ENCODE assay signal across 1 cellular context in genomic region chr16:67109407-67110135, GRCh38.
TF ChIP-seq lines count a peak whose summit lies in the region.

Gene PHAF1 (plus strand): TSS chr16:67109941. CDS start chr16:67110176, 235 bp downstream.

TF ChIP-seq in HEK293, 187 proteins besides CTCF, POLR2A, EP300 and RAD21 (continued from another document):
- no peak for TF ChIP-seq PRDM10 (tag by site-specific recombination; IDR thresholded peaks at IDR 0.05)
- TF ChIP-seq GFI1B (tag by site-specific recombination; IDR thresholded peaks at IDR 0.05): no peak
- no peak for TF ChIP-seq ZNF292 (tag by site-specific recombination; IDR thresholded peaks at IDR 0.05; ENCODE audit: borderline replicate concordance, low read depth)
- TF ChIP-seq ZNF501 (tag by site-specific recombination; IDR thresholded peaks at IDR 0.05): 0 out of 2 replicates have a peak, but pooled peaks have one; percentile 57
- peak; percentile 83 for TF ChIP-seq ZEB2 (tag by site-specific recombination; IDR thresholded peaks at IDR 0.05)
- no peak for TF ChIP-seq ZNF26 (tag by site-specific recombination; IDR thresholded peaks at IDR 0.05)
- TF ChIP-seq KLF1 (tag by site-specific recombination; IDR thresholded peaks at IDR 0.05): 0 out of 2 replicates have a peak, but pooled peaks have one; percentile 23
- no peak for TF ChIP-seq ZNF239 (tag by site-specific recombination; IDR thresholded peaks at IDR 0.05)
- no peak for TF ChIP-seq ZNF214 (tag by site-specific recombination; IDR thresholded peaks at IDR 0.05; ENCODE audit: borderline replicate concordance)
- TF ChIP-seq SP2 (tag by site-specific recombination; IDR thresholded peaks at IDR 0.05): peak; percentile 56
- TF ChIP-seq ZNF555 (tag by site-specific recombination; conservative IDR thresholded peaks at IDR 0.05): no peak
- TF ChIP-seq ZNF514 (tag by site-specific recombination; IDR thresholded peaks at IDR 0.05): no peak
- no peak for TF ChIP-seq ZNF549 (tag by site-specific recombination; IDR thresholded peaks at IDR 0.05)
- no peak for TF ChIP-seq YY1 (tag by site-specific recombination; IDR thresholded peaks at IDR 0.05)
- TF ChIP-seq ZNF571 (tag by site-specific recombination; IDR thresholded peaks at IDR 0.05): no peak
- TF ChIP-seq ZNF692 (tag by site-specific recombination; IDR thresholded peaks at IDR 0.05): peak; percentile 70; the same call in 1 of the 2 replicates
- no peak for TF ChIP-seq ZNF404 (tag by site-specific recombination; IDR thresholded peaks at IDR 0.05)
- TF ChIP-seq ZNF513 (tag by site-specific recombination; IDR thresholded peaks at IDR 0.05): no peak
- no peak for TF ChIP-seq ZNF596 (tag by site-specific recombination; IDR thresholded peaks at IDR 0.05)
- TF ChIP-seq FEZF1 (tag by site-specific recombination; IDR thresholded peaks at IDR 0.05): no peak
- TF ChIP-seq ZNF600 (tag by site-specific recombination; IDR thresholded peaks at IDR 0.05): peak; percentile 91
- TF ChIP-seq ZBTB6 (tag by site-specific recombination; IDR thresholded peaks at IDR 0.05): peak; percentile 40; the same call in 1 of the 2 replicates
- 0 out of 2 replicates have a peak, but pooled peaks have one; percentile 26 for TF ChIP-seq GLIS1 (tag by site-specific recombination; IDR thresholded peaks at IDR 0.05)
- no peak for TF ChIP-seq ZNF416 (tag by site-specific recombination; IDR thresholded peaks at IDR 0.05)
- no peak for TF ChIP-seq ZNF423 (tag by site-specific recombination; IDR thresholded peaks at IDR 0.05)
- no peak for TF ChIP-seq KLF10 (tag by site-specific recombination; IDR thresholded peaks at IDR 0.05)
- no peak for TF ChIP-seq PRDM6 (tag by site-specific recombination; IDR thresholded peaks at IDR 0.05)
- TF ChIP-seq ZNF560 (tag by site-specific recombination; IDR thresholded peaks at IDR 0.05; ENCODE audit: borderline replicate concordance): no peak
- no peak for TF ChIP-seq ZFP37 (tag by site-specific recombination; IDR thresholded peaks at IDR 0.05)
- no peak for TF ChIP-seq ZBTB21 (tag by site-specific recombination; IDR thresholded peaks at IDR 0.05)
- TF ChIP-seq ZNF362 (tag by site-specific recombination; IDR thresholded peaks at IDR 0.05): no peak
- TF ChIP-seq ZNF623 (tag by site-specific recombination; IDR thresholded peaks at IDR 0.05): no peak
- no peak for TF ChIP-seq ZNF175 (tag by site-specific recombination; IDR thresholded peaks at IDR 0.05)
- TF ChIP-seq ZNF23 (tag by site-specific recombination; IDR thresholded peaks at IDR 0.05; ENCODE audit: borderline replicate concordance): no peak
- no peak for TF ChIP-seq ZNF132 (tag by site-specific recombination; IDR thresholded peaks at IDR 0.05; ENCODE audit: borderline replicate concordance)
- TF ChIP-seq ZSCAN18 (tag by site-specific recombination; IDR thresholded peaks at IDR 0.05): no peak
- no peak for TF ChIP-seq RBAK (tag by site-specific recombination; IDR thresholded peaks at IDR 0.05)
- no peak for TF ChIP-seq ZSCAN23 (tag by site-specific recombination; IDR thresholded peaks at IDR 0.05)
- no peak for TF ChIP-seq ATF2 (tag by site-specific recombination; IDR thresholded peaks at IDR 0.05; ENCODE audit: low read depth)
- no peak for TF ChIP-seq ZNF792 (tag by site-specific recombination; IDR thresholded peaks at IDR 0.05)
- TF ChIP-seq ZNF704 (tag by site-specific recombination; IDR thresholded peaks at IDR 0.05): no peak
- TF ChIP-seq ZBTB44 (tag by site-specific recombination; IDR thresholded peaks at IDR 0.05): peak; percentile 59; the same call in 1 of the 2 replicates
- peak; percentile 14; the same call in 1 of the 2 replicates for TF ChIP-seq KLF9 (tag by site-specific recombination; IDR thresholded peaks at IDR 0.05; ENCODE audit: low read depth)
- no peak for TF ChIP-seq ZBTB1 (tag by site-specific recombination; IDR thresholded peaks at IDR 0.05)
- TF ChIP-seq ZNF155 (tag by site-specific recombination; IDR thresholded peaks at IDR 0.05): no peak
